ENCODE assay signal across 9 cellular contexts in the genomic region with DNA sequence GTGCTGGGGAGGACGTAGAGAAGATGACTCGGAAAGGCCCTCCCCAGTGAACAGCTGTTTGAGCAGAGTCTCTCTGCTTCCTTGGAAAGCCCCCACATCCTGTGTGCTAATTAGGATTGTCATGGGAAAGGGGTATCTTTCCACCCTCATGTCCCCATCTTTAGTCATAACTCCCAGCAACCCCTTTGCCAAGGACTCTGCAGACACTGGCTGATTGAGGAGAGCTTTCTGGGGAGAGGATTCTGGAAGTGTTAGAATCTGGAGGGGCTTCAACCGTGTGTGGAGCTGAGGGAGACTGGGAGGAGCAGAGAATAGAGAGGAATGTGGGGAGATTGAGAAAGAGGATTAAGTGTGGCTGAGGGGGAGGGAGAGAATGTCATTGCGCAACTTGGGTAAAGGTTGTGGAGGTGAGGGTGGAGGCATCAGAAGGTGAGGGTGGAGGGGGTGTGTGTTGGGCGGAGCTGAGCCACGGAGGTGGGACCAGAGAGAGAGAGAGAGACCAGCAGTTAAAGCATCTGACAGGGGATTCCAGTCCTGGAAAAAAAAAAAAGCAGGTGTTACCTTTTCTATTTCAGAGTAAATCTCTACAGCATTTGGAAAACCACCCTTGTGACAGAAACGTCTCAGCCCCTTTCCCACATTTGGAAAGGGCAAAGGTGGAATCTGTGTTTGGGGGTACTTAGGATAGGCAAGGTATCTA. TPM values are rescaled to one million over a fixed set of nuclear protein-coding genes. Genes with fewer than 3 reads are reported as not detected.
DNase-seq lines count a peak whose midpoint lies in the region; ATAC-seq and TF ChIP-seq lines count a peak whose summit lies in the region.
"Had no signal": no experiment of that assay in that cellular context is flagged by ENCODE, and none has a peak within 500 bp of the region (broad histone marks: within the 10 kb centered on the region; RNA-seq: fewer than 3 reads in every experiment).

No MANE protein-coding gene starts in this region.

- H3K4me3 ChIP-seq in PC-3 (ENCODE audit: low read length) (peak overlapping the region; percentile 48), gastroesophageal sphincter (peak overlapping the region in 1 of 2 donors; percentile 73), parathyroid adenoma (ENCODE audit: low read depth, low read length) (no peak overlapping the region), lower leg skin (ENCODE audit: low read depth, poor library complexity, severe bottlenecking) (no peak overlapping the region)

- peak; percentile 81 for DNase-seq in Calu3
- DNase-seq in PC-3: peak; percentile 67
- DNase-seq in lower leg skin (ENCODE audit: low spot score in 2 of 2): no peak
- no peak for DNase-seq in posterior cingulate gyrus
- no peak for DNase-seq in stimulated activated CD4-positive, alpha-beta T cell treated with anti-CD3 and anti-CD28 coated beads, Interleukin-15, amount 100 ng/mL, for 24 hours
- DNase-seq in stimulated activated naive CD8-positive, alpha-beta T cell treated with anti-CD3 and anti-CD28 coated beads, Interleukin-15, amount 100 ng/mL, for 72 hours: no peak

- 48 to 63% methylated on average over 4 to 5 of the region's 7 CpGs for WGBS in gastroesophageal sphincter (ENCODE audit: low coverage in 1 of 2), 2 donors
- 31 to 33% methylated on average over 7 of the region's 7 CpGs for WGBS in lower leg skin, 2 donors

- H3K9ac ChIP-seq in PC-3 (ENCODE audit: low read length) (peak overlapping the region; percentile 38), parathyroid adenoma (no peak overlapping the region)

- CTCF ChIA-PET in Calu3 (lab: Charles Lee) (interaction anchor here (0.6 to 3.3 kb wide), 7 partner anchors 10 to 126 kb away, joined by 3 to 57 read pairs (median 7); no protein-coding TSS in a partner anchor), PC-3 (lab: Charles Lee) (interaction anchor here (0.7 to 1.3 kb wide), 4 partner anchors 12 to 33 kb away, joined by 3 to 8 read pairs (median 4); no protein-coding TSS in a partner anchor)

- TF ChIP-seq CTCF in Calu3 (IDR thresholded peaks at IDR 0.05; ENCODE audit: unreplicated experiment): no peak
- no peak for TF ChIP-seq CTCF in PC-3 (conservative IDR thresholded peaks at IDR 0.05; ENCODE audit: low read depth, low read length)
- no peak for TF ChIP-seq CTCF in gastroesophageal sphincter (IDR thresholded peaks at IDR 0.05)
- no peak for TF ChIP-seq CTCF in parathyroid adenoma (IDR thresholded peaks at IDR 0.05)
- TF ChIP-seq CTCF in lower leg skin (IDR thresholded peaks at IDR 0.05): no peak

- ATAC-seq in PC-3 (no peak), gastroesophageal sphincter (peak; percentile 48)
- no peak for ATAC-seq in stimulated activated naive CD8-positive, alpha-beta T cell treated with anti-CD3 and anti-CD28 coated beads, Interleukin-15, amount 100 ng/mL, for 72 hours

- H3K79me2 ChIP-seq in PC-3 (ENCODE audit: low read length) (peaks cover 15% of the 10 kb centered on the region), parathyroid adenoma (no peaks in the 10 kb centered on the region)

- H3K9me3 ChIP-seq in PC-3 (ENCODE audit: low read length): no peaks in the 10 kb centered on the region
- no peaks in the 10 kb centered on the region for H3K9me3 ChIP-seq in gastroesophageal sphincter
- H3K9me3 ChIP-seq in parathyroid adenoma (ENCODE audit: control insufficient read depth, low read length): no peaks in the 10 kb centered on the region

- H2AFZ ChIP-seq in PC-3 (ENCODE audit: low read length): peak overlapping the region; percentile 20; the same call in 1 of the 2 replicates
- peak overlapping the region; percentile 33 for H2AFZ ChIP-seq in parathyroid adenoma

- H3K4me2 ChIP-seq in PC-3 (ENCODE audit: low read length): peak overlapping the region; percentile 99
- no peak overlapping the region for H3K4me2 ChIP-seq in parathyroid adenoma (ENCODE audit: low read length)

- no peaks in the 10 kb centered on the region for H4K20me1 ChIP-seq in PC-3 (ENCODE audit: low read length)

- H3K36me3 Mint-ChIP-seq in Calu3 (ENCODE audit: insufficient read depth, unreplicated experiment): peaks cover 47% of the 10 kb centered on the region

- peak overlapping the region; percentile 82 for H3K27ac Mint-ChIP-seq in Calu3 (ENCODE audit: unreplicated experiment)
- no peak overlapping the region for H3K27ac Mint-ChIP-seq in stimulated activated naive CD8-positive, alpha-beta T cell treated with anti-CD3 and anti-CD28 coated beads, Interleukin-15, amount 100 ng/mL, for 72 hours

- POLR2A ChIA-PET in PC-3 (lab: Charles Lee; ENCODE audit: unreplicated experiment): no interaction called here

- H3F3A ChIP-seq in PC-3 (ENCODE audit: low read length, unreplicated experiment): peaks cover 3% of the 10 kb centered on the region

- H3K27me3 Mint-ChIP-seq in Calu3 (ENCODE audit: unreplicated experiment): no peaks in the 10 kb centered on the region
- peaks cover 42% of the 10 kb centered on the region for H3K27me3 Mint-ChIP-seq in stimulated activated naive CD8-positive, alpha-beta T cell treated with anti-CD3 and anti-CD28 coated beads, Interleukin-15, amount 100 ng/mL, for 72 hours

- peaks cover 11% of the 10 kb centered on the region; the same call in 1 of the 2 replicates for H3K27me3 ChIP-seq in PC-3 (ENCODE audit: low read length)
- peaks cover 14% of the 10 kb centered on the region for H3K27me3 ChIP-seq in gastroesophageal sphincter
- no peaks in the 10 kb centered on the region for H3K27me3 ChIP-seq in parathyroid adenoma (ENCODE audit: control insufficient read depth, insufficient read depth, low read length)

- peaks cover 44% of the 10 kb centered on the region for H3K4me1 Mint-ChIP-seq in Calu3 (ENCODE audit: low read depth, unreplicated experiment)
- peaks cover 18% of the 10 kb centered on the region for H3K4me1 Mint-ChIP-seq in stimulated activated naive CD8-positive, alpha-beta T cell treated with anti-CD3 and anti-CD28 coated beads, Interleukin-15, amount 100 ng/mL, for 72 hours

- intact Hi-C loops in Calu3 (cut with micrococcal nuclease; ENCODE audit: unreplicated experiment) (loop anchor here (2.0 kb wide), 1 partner anchor 89 kb away; no protein-coding TSS in a partner anchor), PC-3 (cut with micrococcal nuclease) (no loop called here), lower leg skin (cut with DNase I; ENCODE audit: low total_unique reads) (no loop called here), posterior cingulate gyrus (cut with DNase I) (no loop called here)

- no peaks in the 10 kb centered on the region for H3K36me3 ChIP-seq in PC-3 (ENCODE audit: low read depth, low read length)
- H3K36me3 ChIP-seq in gastroesophageal sphincter: no peaks in the 10 kb centered on the region
- no peaks in the 10 kb centered on the region for H3K36me3 ChIP-seq in parathyroid adenoma (ENCODE audit: control insufficient read depth, insufficient read depth, low read length)

- H3K9me2 ChIP-seq in PC-3 (replicated peaks; ENCODE audit: low read length): no peaks in the 10 kb centered on the region

- H3K9me3 Mint-ChIP-seq in Calu3 (ENCODE audit: low read depth, unreplicated experiment): peaks cover 5% of the 10 kb centered on the region
- peaks cover 0 to under 1% of the 10 kb centered on the region in 2 donors for H3K9me3 Mint-ChIP-seq in stimulated activated naive CD8-positive, alpha-beta T cell treated with anti-CD3 and anti-CD28 coated beads, Interleukin-15, amount 100 ng/mL, for 72 hours

- H3K4me3 Mint-ChIP-seq in Calu3 (ENCODE audit: low read depth, unreplicated experiment): no peak overlapping the region
- H3K4me3 Mint-ChIP-seq in stimulated activated naive CD8-positive, alpha-beta T cell treated with anti-CD3 and anti-CD28 coated beads, Interleukin-15, amount 100 ng/mL, for 72 hours: no peak overlapping the region

- H3K4me1 ChIP-seq in PC-3 (ENCODE audit: insufficient read depth, low read length): peaks cover 37% of the 10 kb centered on the region
- peaks cover 0 to 26% (median 11%) of the 10 kb centered on the region in 3 donors for H3K4me1 ChIP-seq in gastroesophageal sphincter
- H3K4me1 ChIP-seq in parathyroid adenoma: peaks cover 2% of the 10 kb centered on the region

- H3K27ac ChIP-seq in PC-3 (ENCODE audit: low read length): peak overlapping the region; percentile 84
- peak overlapping the region in 3 of 4 donors; percentile 66 to 77 (median 73) for H3K27ac ChIP-seq in gastroesophageal sphincter
- H3K27ac ChIP-seq in parathyroid adenoma: peak overlapping the region; percentile 29

- BruUV-seq in Calu3 (replicated peaks; lab: Mats Ljungman, UMichigan) (TSS peak; percentile 79), PC-3 (replicated peaks; lab: Mats Ljungman, UMichigan) (no TSS peak)

- TF ChIP-seq POLR2A in gastroesophageal sphincter (IDR thresholded peaks at IDR 0.05): no peak
- TF ChIP-seq POLR2A in lower leg skin (IDR thresholded peaks at IDR 0.05): no peak

- no peak for TF ChIP-seq EP300 in gastroesophageal sphincter (IDR thresholded peaks at IDR 0.05)

RNA-seq across cellular contexts. Expression of a gene that starts 2.2 kb away (rescaled TPM):
- 56.7 and 65.8 TPM in 2 replicates for total RNA-seq in Calu3 (2022)
- total RNA-seq in PC-3 (2014; rRNA removed): 4.0 and 4.9 TPM in 2 replicates
- 1 to 10 TPM; 2.0 to 6.8 (median 6.2) TPM for total RNA-seq in gastroesophageal sphincter
- total RNA-seq in lower leg skin: 1 to 10 TPM; 1.2 to 6.4 (median 3.4) TPM

RNA-seq across cellular contexts. Expression of a gene that starts 31.5 kb away (rescaled TPM):
- 87.9 and 91.6 TPM in 2 replicates for total RNA-seq in Calu3 (2022)
- 38.9 and 49.2 TPM in 2 replicates for total RNA-seq in PC-3 (2014; rRNA removed)
- total RNA-seq in gastroesophageal sphincter: 10 to 100 TPM; 12.8 to 49.2 (median 22.7) TPM
- 10 to 100 TPM; 14.9 to 25.0 (median 20.9) TPM for total RNA-seq in lower leg skin

RNA-seq across cellular contexts. Expression of a gene that starts 38.6 kb away (rescaled TPM):
- total RNA-seq in Calu3 (2022) (not detected in 2 replicates), PC-3 (2014; rRNA removed) (not detected in 2 replicates), gastroesophageal sphincter (10 to 100 TPM in 2 of 4 donors, 1 to 10 TPM in 2; 3.6 to 35.5 (median 11.4) TPM), lower leg skin (1 to 10 TPM; 2.1 to 6.9 (median 3.8) TPM)
- total RNA-seq: activated CD8-positive, alpha-beta memory T cell treated with anti-CD3 and anti-CD28 coated beads for 36 hours had no signal

Comparison
In these comparisons a context has a peak if more than half of its experiments do, and no peak if none do; other contexts are left out.
1. DNase-seq: peak in Calu3 (single experiment) and PC-3 (single experiment); none in lower leg skin (0 of 2), posterior cingulate gyrus (0 of 10), stimulated activated CD4-positive, alpha-beta T cell treated with anti-CD3 and anti-CD28 coated beads, Interleukin-15, amount 100 ng/mL, for 24 hours (single experiment) and stimulated activated naive CD8-positive, alpha-beta T cell treated with anti-CD3 and anti-CD28 coated beads, Interleukin-15, amount 100 ng/mL, for 72 hours (0 of 2).
2. H3K27ac ChIP-seq: peak in every context shown above with its lines; median percentile 84 in PC-3; 73 in gastroesophageal sphincter; 29 in parathyroid adenoma.